In the genomic region with DNA sequence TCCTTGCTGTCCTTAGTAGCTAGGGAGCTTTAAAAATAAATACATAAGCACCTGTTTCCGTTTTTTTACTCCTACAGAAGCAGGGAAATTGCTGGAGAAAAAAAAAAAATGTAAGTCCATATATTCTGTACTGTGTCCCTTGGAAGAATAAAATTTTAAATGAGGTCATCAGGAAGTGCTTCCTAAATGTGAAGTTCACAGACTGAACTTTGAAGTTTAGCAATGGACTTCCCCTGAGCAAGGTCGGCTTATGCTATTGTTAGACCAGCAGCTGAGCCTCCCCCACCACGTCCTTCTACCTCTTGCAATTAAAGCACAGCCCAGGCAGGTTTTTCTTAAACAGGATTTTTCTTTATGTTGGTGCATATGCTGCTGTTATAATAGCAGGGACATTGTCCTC, we compare ENCODE assay signal across 13 cellular contexts. TPM values are rescaled to one million over a fixed set of nuclear protein-coding genes. Genes with fewer than 3 reads are reported as not detected.
DNase-seq lines count a peak whose midpoint lies in the region; ATAC-seq and TF ChIP-seq lines count a peak whose summit lies in the region.
"Had no signal": no experiment of that assay in that cellular context is flagged by ENCODE, and none has a peak within 500 bp of the region (broad histone marks: within the 10 kb centered on the region; RNA-seq: fewer than 3 reads in every experiment).

No MANE protein-coding gene starts in this region.

- no peak overlapping the region for H3K4me3 Mint-ChIP-seq in dendritic cell treated with granulocyte-macrophage colony-stimulating factor and Interleukin-4, amounts not matched to agents 40 ng/mL and 50 ng/mL, for 4 days
- no peak overlapping the region for H3K4me3 Mint-ChIP-seq in neural progenitor cell
- H3K4me3 Mint-ChIP-seq: IgD-negative memory B cell, mesothelial cell of epicardium, WTC11 had no signal

- no peak for TF ChIP-seq POLR2A in NB4 (IDR thresholded peaks at IDR 0.05; ENCODE audit: extremely low read depth, insufficient read length)
- TF ChIP-seq POLR2A in Peyer's patch (IDR thresholded peaks at IDR 0.05), result no peak

- H3K79me2 ChIP-seq in neural progenitor cell (ENCODE audit: low read depth), result no peaks in the 10 kb centered on the region

- H3K4me1 Mint-ChIP-seq in dendritic cell treated with granulocyte-macrophage colony-stimulating factor and Interleukin-4, amounts not matched to agents 40 ng/mL and 50 ng/mL, for 4 days (ENCODE audit: low read depth), result peaks cover 54% of the 10 kb centered on the region
- peaks cover 36% of the 10 kb centered on the region for H3K4me1 Mint-ChIP-seq in neural progenitor cell

- peak overlapping the region; percentile 60 for H3K27ac Mint-ChIP-seq in dendritic cell treated with granulocyte-macrophage colony-stimulating factor and Interleukin-4, amounts not matched to agents 40 ng/mL and 50 ng/mL, for 4 days
- peak overlapping the region; percentile 47 for H3K27ac Mint-ChIP-seq in neural progenitor cell
- H3K27ac Mint-ChIP-seq: IgD-negative memory B cell, mesothelial cell of epicardium, WTC11 had no signal

- H3K36me3 Mint-ChIP-seq in dendritic cell treated with granulocyte-macrophage colony-stimulating factor and Interleukin-4, amounts not matched to agents 40 ng/mL and 50 ng/mL, for 4 days (ENCODE audit: low read depth), result no peaks in the 10 kb centered on the region
- H3K36me3 Mint-ChIP-seq in neural progenitor cell, result no peaks in the 10 kb centered on the region
- H3K36me3 Mint-ChIP-seq: IgD-negative memory B cell, mesothelial cell of epicardium, WTC11 had no signal

- H3F3A ChIP-seq in neural progenitor cell (ENCODE audit: low read depth), result no peaks in the 10 kb centered on the region

- ATAC-seq in GM18868 (IDR thresholded peaks at IDR 0.05; ENCODE audit: unreplicated experiment), result peak; percentile 30
- ATAC-seq: WTC11 had no signal

- H3K27me3 Mint-ChIP-seq in dendritic cell treated with granulocyte-macrophage colony-stimulating factor and Interleukin-4, amounts not matched to agents 40 ng/mL and 50 ng/mL, for 4 days, result peaks cover 7% of the 10 kb centered on the region
- H3K27me3 Mint-ChIP-seq in neural progenitor cell (ENCODE audit: insufficient read depth, low read depth), result peaks cover 7% of the 10 kb centered on the region

- DNase-seq in NB4 (ENCODE audit: low read depth), result peak; percentile 71
- DNase-seq in neural progenitor cell (ENCODE audit: low spot score), result no peak
- DNase-seq in Peyer's patch, result no peak
- DNase-seq in T-helper 9 cell, result no peak
- DNase-seq in AG20443 (ENCODE audit: low spot score), result no peak
- no peak for DNase-seq in NCI-H1694 (lab: John Stamatoyannopoulos, UW)
- DNase-seq: aorta, NCI-H748 treated with DMSO at 0.1 percent for 48 hours had no signal

- intact Hi-C loops in dendritic cell treated with granulocyte-macrophage colony-stimulating factor and Interleukin-4, amounts not matched to agents 40 ng/mL and 50 ng/mL, for 4 days (cut with micrococcal nuclease), result loop anchor here (5.0 kb wide), 1 partner anchor 59 kb away; no protein-coding TSS in a partner anchor

- no peaks in the 10 kb centered on the region for H3K9me3 Mint-ChIP-seq in dendritic cell treated with granulocyte-macrophage colony-stimulating factor and Interleukin-4, amounts not matched to agents 40 ng/mL and 50 ng/mL, for 4 days
- peaks cover 3% of the 10 kb centered on the region for H3K9me3 Mint-ChIP-seq in neural progenitor cell
- H3K9me3 Mint-ChIP-seq: IgD-negative memory B cell, mesothelial cell of epicardium, WTC11 had no signal

- no peaks in the 10 kb centered on the region for H3K9me3 ChIP-seq in neural progenitor cell (ENCODE audit: low read depth)
- no peaks in the 10 kb centered on the region for H3K9me3 ChIP-seq in Peyer's patch

- H3K4me1 ChIP-seq in neural progenitor cell (no peaks in the 10 kb centered on the region), Peyer's patch (peaks cover 0 to 20% (median 0%) of the 10 kb centered on the region in 4 donors)

- H2AFZ ChIP-seq in neural progenitor cell (replicated peaks), result no peak overlapping the region

- H3K4me3 ChIP-seq in NB4 (ENCODE audit: low read depth, low read length), result no peak overlapping the region
- H3K4me3 ChIP-seq in neural progenitor cell, result no peak overlapping the region
- no peak overlapping the region for H3K4me3 ChIP-seq in Peyer's patch

- no peaks in the 10 kb centered on the region for H4K20me1 ChIP-seq in neural progenitor cell (ENCODE audit: low read depth)

- H3K27me3 ChIP-seq in neural progenitor cell (no peaks in the 10 kb centered on the region), Peyer's patch (no peaks in the 10 kb centered on the region)

- no peak overlapping the region for H3K4me2 ChIP-seq in neural progenitor cell

- no peaks in the 10 kb centered on the region for H3K36me3 ChIP-seq in neural progenitor cell
- no peaks in the 10 kb centered on the region for H3K36me3 ChIP-seq in Peyer's patch

- H3K27ac ChIP-seq in neural progenitor cell, result no peak overlapping the region
- H3K27ac ChIP-seq in Peyer's patch, result peak overlapping the region in 1 of 4 donors; percentile 23

- TF ChIP-seq CTCF in NB4 (IDR thresholded peaks at IDR 0.05; ENCODE audit: low read depth, low read length) (no peak), neural progenitor cell (IDR thresholded peaks at IDR 0.05) (no peak), Peyer's patch (IDR thresholded peaks at IDR 0.05) (no peak)

- no peak overlapping the region for H3K9ac ChIP-seq in neural progenitor cell

RNA-seq across cellular contexts. Expression of a gene that starts 26.3 kb away (rescaled TPM):
- total RNA-seq in neural progenitor cell (ENCODE audit: low replicate concordance) (not detected in 2 replicates), Peyer's patch (1 to 10 TPM in 2 of 4 donors, under 1 TPM in 1, not detected in 1; 0.40 to 8.9 (median 1.0) TPM)
- total RNA-seq: mesothelial cell of epicardium, WTC11 had no signal
